In genomic region chr21:15722591-15723324, GRCh38 we compare ENCODE assay signal across 25 cellular contexts. TPM values are rescaled to one million over a fixed set of nuclear protein-coding genes. Genes with fewer than 3 reads are reported as not detected.
DNase-seq lines count a peak whose midpoint lies in the region; ATAC-seq, FAIRE-seq and TF ChIP-seq lines count a peak whose summit lies in the region.
"Had no signal": no experiment of that assay in that cellular context is flagged by ENCODE, and none has a peak within 500 bp of the region (broad histone marks: within the 10 kb centered on the region; RNA-seq: fewer than 3 reads in every experiment).

No MANE protein-coding gene starts in this region.

- no peaks in the 10 kb centered on the region for H3K36me3 ChIP-seq in PC-9 (ENCODE audit: low read depth)
- no peaks in the 10 kb centered on the region for H3K36me3 ChIP-seq in upper lobe of right lung
- H3K36me3 ChIP-seq: ascending aorta, tibial artery had no signal

- H3K27me3 ChIP-seq in PC-9 (ENCODE audit: insufficient read depth, low read depth) (no peaks in the 10 kb centered on the region), upper lobe of right lung (no peaks in the 10 kb centered on the region)
- H3K27me3 ChIP-seq: ascending aorta, tibial artery had no signal

- no peak for FAIRE-seq in RCC 7860 (lab: Jason Lieb, UNC)

- H3K9me3 Mint-ChIP-seq in activated T-helper 2 cell treated with anti-CD3 and anti-CD28 coated beads, Interferon-gamma antibody, Interleukin-2, Interleukin-4, amounts not matched to agents 10 μg/mL and 5 μg/mL and 100 μg/mL, durations not matched to agents 14 hours and 24 hours and 36 hours = no peaks in the 10 kb centered on the region
- H3K9me3 Mint-ChIP-seq: nephron progenitor cell had no signal

- H3F3A ChIP-seq in PC-9 (ENCODE audit: insufficient read depth, low read depth) = no peaks in the 10 kb centered on the region

- peak; percentile 66 for ATAC-seq in upper lobe of right lung
- ATAC-seq: activated CD8-positive, alpha-beta T cell treated with anti-CD3 and anti-CD28 coated beads, Interleukin-2, amount 10 ng/mL, durations not matched to agents 7 days and 5 days; left lobe of liver; psoas muscle had no signal

- no peaks in the 10 kb centered on the region for H4K20me1 ChIP-seq in PC-9 (ENCODE audit: insufficient read depth)

- DNase-seq in NCI-H2029 (lab: John Stamatoyannopoulos, UW) = peak; percentile 9
- no peak for DNase-seq in NCI-H2029 treated with DMSO at 0.1 percent for 48 hours (lab: John Stamatoyannopoulos, UW)
- DNase-seq in PC-9 = peak; percentile 8 to 68
- peak; percentile 59 for DNase-seq in iPS-NIHi11 (ENCODE audit: low spot score)
- no peak for DNase-seq in upper lobe of right lung
- DNase-seq in OCI-M1 (lab: John Stamatoyannopoulos, UW) = no peak
- no peak for DNase-seq in activated T-helper 2 cell treated with anti-CD3 and anti-CD28 coated beads, Interferon-gamma antibody, Interleukin-2, Interleukin-4, amounts not matched to agents 10 μg/mL and 5 μg/mL and 100 μg/mL, durations not matched to agents 14 hours and 24 hours and 36 hours (ENCODE audit: low spot score)
- no peak for DNase-seq in RCC 7860 (ENCODE audit: low spot score)
- DNase-seq: activated CD8-positive, alpha-beta T cell treated with anti-CD3 and anti-CD28 coated beads, Interleukin-2, amount 10 ng/mL, durations not matched to agents 7 days and 5 days; activated T-cell treated with anti-CD3 and anti-CD28 coated beads, Interleukin-2, amount 50 U/mL, for 24 hours; cerebellar nuclear complex; NCI-H1436 treated with DMSO at 0.1 percent for 48 hours; NCI-H226; nephron progenitor cell; NK-92 treated with Interleukin-12 subunit alpha and Interleukin-12 subunit beta, amount 100 ng/mL, for 24 hours; psoas muscle; stimulated activated CD4-positive, alpha-beta T cell treated with anti-CD3 and anti-CD28 coated beads, Interleukin-1b, Interleukin-23, amount 100 ng/mL, for 48 hours; stimulated activated naive CD4-positive, alpha-beta T cell; T-helper 9 cell; tibial artery had no signal

- no peaks in the 10 kb centered on the region for H3K79me2 ChIP-seq in PC-9 (ENCODE audit: low read depth)

- peaks cover 10% of the 10 kb centered on the region for H3K4me1 ChIP-seq in PC-9 (replicated peaks; ENCODE audit: insufficient read depth)
- no peaks in the 10 kb centered on the region for H3K4me1 ChIP-seq in upper lobe of right lung
- H3K4me1 ChIP-seq: ascending aorta, psoas muscle, tibial artery had no signal

- no peak overlapping the region for H3K4me3 Mint-ChIP-seq in activated T-helper 2 cell treated with anti-CD3 and anti-CD28 coated beads, Interferon-gamma antibody, Interleukin-2, Interleukin-4, amounts not matched to agents 10 μg/mL and 5 μg/mL and 100 μg/mL, durations not matched to agents 14 hours and 24 hours and 36 hours (ENCODE audit: low read depth)
- H3K4me3 Mint-ChIP-seq: activated CD8-positive, alpha-beta T cell treated with anti-CD3 and anti-CD28 coated beads, Interleukin-2, amount 10 ng/mL, durations not matched to agents 7 days and 5 days; activated naive CD4-positive, alpha-beta T cell treated with anti-CD3 and anti-CD28 coated beads, Interleukin-2, amount 50 U/mL, for 24 hours; activated T-cell treated with anti-CD3 and anti-CD28 coated beads, Interleukin-2, amount 50 U/mL, for 24 hours; nephron progenitor cell had no signal

- no peak overlapping the region for H3K27ac ChIP-seq in PC-9
- H3K27ac ChIP-seq in upper lobe of right lung = no peak overlapping the region
- H3K27ac ChIP-seq: 22Rv1, ascending aorta, psoas muscle, RWPE1, tibial artery had no signal

- no peaks in the 10 kb centered on the region for H3K4me1 Mint-ChIP-seq in activated T-helper 2 cell treated with anti-CD3 and anti-CD28 coated beads, Interferon-gamma antibody, Interleukin-2, Interleukin-4, amounts not matched to agents 10 μg/mL and 5 μg/mL and 100 μg/mL, durations not matched to agents 14 hours and 24 hours and 36 hours (ENCODE audit: low read depth)
- H3K4me1 Mint-ChIP-seq: activated naive CD4-positive, alpha-beta T cell treated with anti-CD3 and anti-CD28 coated beads, Interleukin-2, amount 50 U/mL, for 24 hours; nephron progenitor cell had no signal

- H3K27ac Mint-ChIP-seq in activated T-helper 2 cell treated with anti-CD3 and anti-CD28 coated beads, Interferon-gamma antibody, Interleukin-2, Interleukin-4, amounts not matched to agents 10 μg/mL and 5 μg/mL and 100 μg/mL, durations not matched to agents 14 hours and 24 hours and 36 hours = no peak overlapping the region
- H3K27ac Mint-ChIP-seq: activated CD8-positive, alpha-beta T cell treated with anti-CD3 and anti-CD28 coated beads, Interleukin-2, amount 10 ng/mL, durations not matched to agents 7 days and 5 days; activated naive CD4-positive, alpha-beta T cell treated with anti-CD3 and anti-CD28 coated beads, Interleukin-2, amount 50 U/mL, for 24 hours; activated T-cell treated with anti-CD3 and anti-CD28 coated beads, Interleukin-2, amount 50 U/mL, for 24 hours; nephron progenitor cell had no signal

- no peaks in the 10 kb centered on the region; the same call in 1 of the 2 replicates for H3K9me3 ChIP-seq in PC-9 (ENCODE audit: insufficient read depth, low read depth)
- no peaks in the 10 kb centered on the region for H3K9me3 ChIP-seq in upper lobe of right lung
- H3K9me3 ChIP-seq: ascending aorta, psoas muscle, tibial artery had no signal

- peaks cover 15% of the 10 kb centered on the region for H3K27me3 Mint-ChIP-seq in activated T-helper 2 cell treated with anti-CD3 and anti-CD28 coated beads, Interferon-gamma antibody, Interleukin-2, Interleukin-4, amounts not matched to agents 10 μg/mL and 5 μg/mL and 100 μg/mL, durations not matched to agents 14 hours and 24 hours and 36 hours (ENCODE audit: low read depth)
- H3K27me3 Mint-ChIP-seq: activated naive CD4-positive, alpha-beta T cell treated with anti-CD3 and anti-CD28 coated beads, Interleukin-2, amount 50 U/mL, for 24 hours; activated T-cell treated with anti-CD3 and anti-CD28 coated beads, Interleukin-2, amount 50 U/mL, for 24 hours had no signal

- H3K36me3 Mint-ChIP-seq in activated T-helper 2 cell treated with anti-CD3 and anti-CD28 coated beads, Interferon-gamma antibody, Interleukin-2, Interleukin-4, amounts not matched to agents 10 μg/mL and 5 μg/mL and 100 μg/mL, durations not matched to agents 14 hours and 24 hours and 36 hours (ENCODE audit: low read depth) = no peaks in the 10 kb centered on the region

- H3K4me2 ChIP-seq in PC-9 = peak overlapping the region; percentile 27; the same call in 1 of the 2 replicates

- CTCF ChIA-PET in PC-9 (lab: Charles Lee) = no interaction called here

- intact Hi-C loops in PC-9 (cut with micrococcal nuclease; ENCODE audit: unreplicated experiment) (no loop called here), upper lobe of right lung (cut with DNase I) (no loop called here)
- intact Hi-C loops in activated T-helper 2 cell treated with anti-CD3 and anti-CD28 coated beads, Interferon-gamma antibody, Interleukin-2, Interleukin-4, amounts not matched to agents 10 μg/mL and 5 μg/mL and 100 μg/mL, durations not matched to agents 14 hours and 24 hours and 36 hours (cut with micrococcal nuclease) = no loop called here

- POLR2A ChIA-PET in PC-9 (lab: Charles Lee; ENCODE audit: unreplicated experiment) = no interaction called here

- BruUV-seq in PC-9 (replicated peaks; lab: Mats Ljungman, UMichigan) = no TSS peak

- no peak overlapping the region for H2AFZ ChIP-seq in PC-9

- no peak overlapping the region for H3K4me3 ChIP-seq in PC-9
- no peak overlapping the region for H3K4me3 ChIP-seq in upper lobe of right lung
- H3K4me3 ChIP-seq: ascending aorta, psoas muscle, tibial artery had no signal

- TF ChIP-seq CTCF in PC-9 (conservative IDR thresholded peaks at IDR 0.05) = no peak
- no peak for TF ChIP-seq CTCF in upper lobe of right lung (IDR thresholded peaks at IDR 0.05)

- H3K9me2 ChIP-seq in PC-9 (ENCODE audit: insufficient read depth) = no peaks in the 10 kb centered on the region

RNA-seq across cellular contexts. Expression of gene USP25, which starts 7.0 kb away (rescaled TPM):
- total RNA-seq in PC-9 (2021) (26.0 and 30.9 TPM in 2 replicates), upper lobe of right lung (65.0 TPM)
- 21.7 and 25.8 TPM in 2 replicates for total RNA-seq in activated T-helper 2 cell treated with anti-CD3 and anti-CD28 coated beads, Interferon-gamma antibody, Interleukin-2, Interleukin-4, amounts not matched to agents 10 μg/mL and 5 μg/mL and 100 μg/mL, durations not matched to agents 14 hours and 24 hours and 36 hours

Comparison
In these comparisons a context has a peak if more than half of its experiments do, and no peak if none do; other contexts are left out.
1. DNase-seq: peak in NCI-H2029 (single experiment), PC-9 (2 of 2) and iPS-NIHi11 (single experiment); none in NCI-H2029 treated with DMSO at 0.1 percent for 48 hours (single experiment), upper lobe of right lung (single experiment), OCI-M1 (single experiment), activated T-helper 2 cell treated with anti-CD3 and anti-CD28 coated beads, Interferon-gamma antibody, Interleukin-2, Interleukin-4, amounts not matched to agents 10 μg/mL and 5 μg/mL and 100 μg/mL, durations not matched to agents 14 hours and 24 hours and 36 hours (single experiment) and RCC 7860 (single experiment).